8 cellular contexts compared by ENCODE assay signal in the genomic region with DNA sequence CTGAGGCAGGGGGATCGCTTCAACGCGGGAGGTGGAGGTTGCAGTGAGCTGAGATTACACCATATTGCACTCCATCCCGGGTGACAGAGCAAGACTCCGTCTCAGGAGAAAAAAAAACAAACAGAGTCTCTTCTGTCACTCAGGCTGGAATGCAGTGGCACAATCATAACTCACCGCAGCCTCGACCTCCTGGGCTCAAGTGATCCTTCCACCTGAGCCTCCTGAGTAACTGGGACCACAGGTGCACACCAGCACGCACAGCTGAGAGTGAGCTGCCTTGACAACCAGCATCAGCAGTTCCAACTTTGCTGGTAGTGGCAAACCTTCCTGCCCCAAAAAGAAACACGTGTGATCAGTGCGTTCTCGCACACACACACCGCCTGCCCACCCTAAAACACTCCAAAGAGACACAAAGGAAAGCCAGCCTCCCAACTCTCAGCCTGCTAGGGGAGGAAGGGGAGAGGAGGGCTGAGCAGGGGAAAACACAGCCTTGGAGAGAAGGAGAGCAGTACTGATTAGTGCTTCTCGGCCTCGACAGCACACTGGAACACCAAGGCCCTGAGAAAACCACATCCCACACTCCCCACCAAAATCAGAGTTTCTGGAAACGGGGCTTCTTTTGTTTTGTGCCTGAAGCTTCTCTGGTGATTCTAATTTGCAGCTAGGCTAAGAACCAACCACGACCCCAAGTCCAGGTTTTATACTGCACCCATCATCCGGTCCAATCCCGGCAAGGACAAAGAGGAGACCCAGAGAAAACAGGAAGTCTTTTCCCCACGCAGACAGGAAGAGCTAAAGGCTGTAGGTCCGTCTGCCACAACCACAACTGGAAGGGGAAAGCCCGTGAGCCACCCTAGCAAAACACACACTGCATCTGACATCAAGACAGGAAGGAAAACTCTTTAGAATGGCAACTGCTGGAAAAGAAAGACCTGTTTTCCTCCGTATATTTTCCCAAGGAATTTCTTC. TPM values are rescaled to one million over a fixed set of nuclear protein-coding genes. Genes with fewer than 3 reads are reported as not detected.
A peak's percentile ranks its signal among the peaks of the same experiment; 100 is the strongest.
DNase-seq lines count a peak whose midpoint lies in the region; ATAC-seq and TF ChIP-seq lines count a peak whose summit lies in the region.

No MANE protein-coding gene starts in this region.

- H3K23ac ChIP-seq in trophoblast cell (ENCODE audit: low read length): no peak overlapping the region

- no peak overlapping the region for H2BK120ac ChIP-seq in trophoblast cell (ENCODE audit: insufficient read depth, low read length, poor library complexity)

- H3K4me1 ChIP-seq in esophagus squamous epithelium (peaks cover 23 to 67% (median 52%) of the 10 kb centered on the region in 3 donors), trophoblast cell (ENCODE audit: control insufficient read depth in 1 of 2, insufficient read depth in 2 of 2, low read length in 2 of 2) (peaks cover 14 to 15% of the 10 kb centered on the region in 2 experiments)

- H4K8ac ChIP-seq in trophoblast cell (ENCODE audit: low read depth, low read length): peak overlapping the region; percentile 25

- intact Hi-C loops in esophagus squamous epithelium (cut with DNase I): no loop called here

- TF ChIP-seq CTCF in esophagus squamous epithelium (IDR thresholded peaks at IDR 0.05): no peak

- H2AFZ ChIP-seq in trophoblast cell (ENCODE audit: insufficient read depth, low read length, poor library complexity): peak overlapping the region; percentile 11

- H4K91ac ChIP-seq in trophoblast cell (ENCODE audit: low read depth, low read length): peak overlapping the region; percentile 30

- TF ChIP-seq POLR2A in esophagus squamous epithelium (IDR thresholded peaks at IDR 0.05): no peak

- peak overlapping the region; percentile 6 for H4K12ac ChIP-seq in trophoblast cell (ENCODE audit: low read depth, low read length)

- peaks cover 5% of the 10 kb centered on the region for H3K79me1 ChIP-seq in trophoblast cell (ENCODE audit: low read length)

- peak; percentile 60 for ATAC-seq in HG03432 (IDR thresholded peaks at IDR 0.05; ENCODE audit: unreplicated experiment)
- ATAC-seq in GM19023 (IDR thresholded peaks at IDR 0.05; ENCODE audit: unreplicated experiment): no peak
- no peak for ATAC-seq in HG03095 (IDR thresholded peaks at IDR 0.05; ENCODE audit: unreplicated experiment)

- no peak overlapping the region for H2BK5ac ChIP-seq in trophoblast cell (ENCODE audit: low read depth, low read length, poor library complexity)

- H2BK12ac ChIP-seq in trophoblast cell (ENCODE audit: low read length): peak overlapping the region; percentile 8

- H3K27ac ChIP-seq in esophagus squamous epithelium (peak overlapping the region; percentile 64 to 94 (median 88)), trophoblast cell (ENCODE audit: low read depth, low read length) (no peak overlapping the region)

- H3K18ac ChIP-seq in trophoblast cell (ENCODE audit: low read length): peak overlapping the region; percentile 5

- WGBS in esophagus squamous epithelium, 2 donors: 43 to 62% methylated on average over 18 to 20 of the region's 22 CpGs
- whole genome bisulfite sequencing in trophoblast cell (ENCODE audit: extremely low coverage, insufficient coverage, insufficient read length): no CpG with 5 or more reads among the region's 22 CpGs

- no peak overlapping the region for H2AK5ac ChIP-seq in trophoblast cell (ENCODE audit: low read length)

- H3K79me2 ChIP-seq in trophoblast cell (ENCODE audit: control insufficient read depth, insufficient read depth, low read length, poor library complexity): peaks cover 3% of the 10 kb centered on the region

- DNase-seq in AG20443 (ENCODE audit: low spot score) (peak; percentile 55), esophagus squamous epithelium (lab: John Stamatoyannopoulos, UW) (no peak), trophoblast cell (peak; percentile 50 to 53), iPS-NIHi11 (ENCODE audit: low spot score) (no peak)
- DNase-seq in activated CD4-positive, alpha-beta T cell treated with anti-CD3 and anti-CD28 coated beads, Interleukin-2, amount 50 U/mL, for 48 hours: peak; percentile 57 to 69

- no peak overlapping the region for H3K9ac ChIP-seq in trophoblast cell (ENCODE audit: low read length)

- H3K9me3 ChIP-seq in esophagus squamous epithelium (no peaks in the 10 kb centered on the region), trophoblast cell (ENCODE audit: insufficient read depth, low read depth, low read length) (no peaks in the 10 kb centered on the region)

- H3K4ac ChIP-seq in trophoblast cell (ENCODE audit: low read depth, low read length): no peak overlapping the region

- H3K36me3 ChIP-seq in esophagus squamous epithelium (peaks cover 0 to 14% (median 0%) of the 10 kb centered on the region in 3 donors), trophoblast cell (ENCODE audit: control insufficient read depth in 1 of 2, insufficient read depth in 2 of 2, low read length in 2 of 2) (peaks cover 2 to 4% of the 10 kb centered on the region in 2 experiments)

- H3K27me3 ChIP-seq in esophagus squamous epithelium (no peaks in the 10 kb centered on the region), trophoblast cell (ENCODE audit: insufficient read depth, low read length) (no peaks in the 10 kb centered on the region)

- H3K4me2 ChIP-seq in trophoblast cell (ENCODE audit: low read length): no peak overlapping the region

- H3K14ac ChIP-seq in trophoblast cell (ENCODE audit: low read length): no peak overlapping the region

- H3K4me3 ChIP-seq in esophagus squamous epithelium (peak overlapping the region in 2 of 4 donors; percentile 6 to 52), trophoblast cell (ENCODE audit: low read depth, low read length) (no peak overlapping the region)

RNA-seq across cellular contexts. Expression of a gene that starts 28.8 kb away (rescaled TPM):
- 10 to 100 TPM in 3 of 4 donors, 1 to 10 TPM in 1; 8.3 to 19.6 (median 14.7) TPM for total RNA-seq in esophagus squamous epithelium
- polyA plus RNA-seq in trophoblast cell (2013): 9.7 and 10.4 TPM in 2 replicates

Comparison
In these comparisons a context has a peak if more than half of its experiments do, and no peak if none do; other contexts are left out.
1. DNase-seq: peak in AG20443 (single experiment), activated CD4-positive, alpha-beta T cell treated with anti-CD3 and anti-CD28 coated beads, Interleukin-2, amount 50 U/mL, for 48 hours (2 of 2) and trophoblast cell (2 of 2); none in esophagus squamous epithelium (single experiment) and iPS-NIHi11 (single experiment).